Comparison of ENCODE assay signal across 9 cellular contexts in the genomic region with DNA sequence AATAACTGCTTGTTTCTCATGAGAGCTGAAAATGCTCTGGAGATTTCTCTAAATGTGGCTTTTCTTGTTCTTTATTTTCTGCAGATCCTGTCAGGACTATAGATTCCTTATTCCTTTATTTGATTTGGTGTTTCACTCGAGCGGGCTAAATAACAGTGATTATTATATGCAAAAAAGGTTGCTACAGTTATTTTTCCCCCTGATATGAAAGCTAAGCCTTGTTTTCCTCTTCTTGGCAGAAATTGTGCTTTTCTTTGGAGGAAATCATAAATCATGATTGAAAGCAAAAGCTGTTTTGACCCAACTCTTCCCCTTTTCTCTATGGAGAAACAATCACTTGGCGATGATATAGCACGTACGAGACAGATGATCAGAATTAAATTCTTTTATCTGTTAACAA. TPM values are rescaled to one million over a fixed set of nuclear protein-coding genes. Genes with fewer than 3 reads are reported as not detected.
A peak's percentile ranks its signal among the peaks of the same experiment; 100 is the strongest.
DNase-seq lines count a peak whose midpoint lies in the region; ATAC-seq and TF ChIP-seq lines count a peak whose summit lies in the region.
"Had no signal": no experiment of that assay in that cellular context is flagged by ENCODE, and none has a peak within 500 bp of the region (broad histone marks: within the 10 kb centered on the region; RNA-seq: fewer than 3 reads in every experiment).

No MANE protein-coding gene starts in this region.

- H3K4me1 ChIP-seq in muscle layer of colon (ENCODE audit: insufficient read depth, low read length) (peaks cover 68% of the 10 kb centered on the region), thyroid gland (peaks cover 52 to 61% of the 10 kb centered on the region in 2 donors)

- intact Hi-C loops in thyroid gland (cut with DNase I): no loop called here

- no peaks in the 10 kb centered on the region for H3K36me3 ChIP-seq in muscle layer of colon (ENCODE audit: insufficient read depth, low read length)
- H3K36me3 ChIP-seq in thyroid gland: no peaks in the 10 kb centered on the region

- H3K27me3 ChIP-seq in muscle layer of colon (ENCODE audit: control insufficient read depth in 1 of 2, insufficient read depth in 2 of 2, low read length in 2 of 2): no peaks in the 10 kb centered on the region
- H3K27me3 ChIP-seq in thyroid gland: no peaks in the 10 kb centered on the region

- DNase-seq in NCI-H1048 (lab: John Stamatoyannopoulos, UW) (peak; percentile 28), caudate nucleus (lab: John Stamatoyannopoulos, UW) (no peak), thyroid gland (no peak), HuH-7.5 (ENCODE audit: low spot score) (no peak)
- no peak for DNase-seq in stimulated activated CD4-positive, alpha-beta T cell treated with anti-CD3 and anti-CD28 coated beads, Interleukin-2, amount 100 ng/mL, for 24 hours
- DNase-seq: activated CD8-positive, alpha-beta T cell treated with anti-CD3 and anti-CD28 coated beads, Interleukin-2, amount 10 ng/mL, durations not matched to agents 7 days and 5 days; stimulated activated CD8-positive, alpha-beta memory T cell treated with anti-CD3 and anti-CD28 coated beads, Interleukin-4, amount 100 ng/mL, for 48 hours had no signal

- H3K9me3 ChIP-seq in muscle layer of colon (ENCODE audit: low read length): no peaks in the 10 kb centered on the region
- H3K9me3 ChIP-seq in thyroid gland: no peaks in the 10 kb centered on the region

- no peak overlapping the region for H3K9ac ChIP-seq in muscle layer of colon (ENCODE audit: low read length)

- no peak for TF ChIP-seq CTCF in thyroid gland (IDR thresholded peaks at IDR 0.05)

- 64 to 71% methylated on average over 5 of the region's 5 CpGs for WGBS in thyroid gland, 2 donors

- no peak for ATAC-seq in HG03045 (IDR thresholded peaks at IDR 0.05; ENCODE audit: unreplicated experiment)
- ATAC-seq: activated CD8-positive, alpha-beta T cell treated with anti-CD3 and anti-CD28 coated beads, Interleukin-2, amount 10 ng/mL, durations not matched to agents 7 days and 5 days had no signal

- TF ChIP-seq POLR2A in thyroid gland (IDR thresholded peaks at IDR 0.05): no peak

- H3K27ac ChIP-seq in caudate nucleus (ENCODE audit: low read depth, low read length) (peak overlapping the region; percentile 91), muscle layer of colon (ENCODE audit: low read depth, low read length) (peak overlapping the region; percentile 77), thyroid gland (peak overlapping the region; percentile 72 to 79 (median 73))

- H3K4me3 ChIP-seq in muscle layer of colon (ENCODE audit: low read depth in 1 of 2, low read length in 2 of 2) (peak overlapping the region in 1 of 2 donors; percentile 47), thyroid gland (replicated peaks in 1 of 3) (no peak overlapping the region)

RNA-seq across cellular contexts. Expression of a gene that starts 31.3 kb away (rescaled TPM):
- total RNA-seq in thyroid gland: 100 to 1,000 TPM; 135 to 199 (median 167) TPM
